ENCODE assay signal across 8 cellular contexts in the genomic region with DNA sequence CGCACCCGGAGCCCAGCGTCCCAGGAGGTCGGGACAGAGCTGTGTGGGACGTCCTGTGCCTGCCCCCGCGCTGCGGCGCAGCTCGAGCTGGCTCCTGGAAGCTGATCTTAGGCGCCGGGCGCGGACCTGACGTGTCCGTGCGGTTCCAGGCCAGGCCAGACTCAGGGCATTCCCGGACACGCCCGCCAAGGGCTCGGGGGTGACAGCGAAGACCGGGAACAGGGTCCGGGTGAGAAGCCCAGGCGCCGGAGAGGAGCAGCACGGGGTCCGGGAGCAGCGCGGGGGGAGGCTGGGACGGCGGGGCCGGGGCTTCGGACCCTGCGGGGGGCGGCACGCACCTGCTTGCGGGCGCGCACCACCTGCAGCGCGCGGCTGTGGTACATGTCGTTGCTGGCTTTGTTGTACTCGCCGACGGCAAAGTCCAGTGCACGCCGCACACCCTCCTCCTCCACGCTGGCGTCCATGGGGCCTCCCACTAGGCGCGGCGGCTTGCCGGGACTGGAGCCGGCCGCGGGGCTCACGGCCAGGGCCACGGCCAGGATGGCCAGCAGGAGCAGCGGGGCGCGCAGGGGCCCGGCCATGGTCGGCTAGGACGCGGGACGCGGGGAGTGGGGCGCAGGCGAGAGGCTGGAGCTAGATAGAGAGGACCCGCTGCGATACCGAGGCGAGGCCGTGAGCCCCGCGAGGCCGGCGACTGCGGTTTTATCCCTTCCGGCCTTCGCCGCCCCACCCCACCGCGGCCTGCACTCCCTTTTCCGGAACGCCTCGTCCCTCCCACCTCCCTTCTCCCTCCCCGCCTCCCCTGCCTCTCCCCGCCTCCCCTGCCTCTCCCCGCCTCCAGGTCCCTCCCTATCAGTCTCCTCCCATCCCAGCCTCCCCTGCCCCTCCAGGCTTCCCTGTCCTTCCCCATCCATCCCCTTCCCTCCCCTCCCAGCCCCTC. TPM values are rescaled to one million over a fixed set of nuclear protein-coding genes. Genes with fewer than 3 reads are reported as not detected.
DNase-seq lines count a peak whose midpoint lies in the region; ATAC-seq and TF ChIP-seq lines count a peak whose summit lies in the region.

A gene with protein sequence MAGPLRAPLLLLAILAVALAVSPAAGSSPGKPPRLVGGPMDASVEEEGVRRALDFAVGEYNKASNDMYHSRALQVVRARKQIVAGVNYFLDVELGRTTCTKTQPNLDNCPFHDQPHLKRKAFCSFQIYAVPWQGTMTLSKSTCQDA (minus strand): TSS at position 674 of the 940 bp plus-strand sequence. CDS start 93 bp downstream, at position 581.

- intact Hi-C loops in ascending aorta (cut with DNase I) = loop anchor here (1.0 to 10.0 kb wide), 6 partner anchors 14 to 1897 kb away; a partner anchor contains a TSS
- intact Hi-C loops in left ventricle myocardium superior (cut with micrococcal nuclease) = no loop called here

- H3K9me3 ChIP-seq in ascending aorta = no peaks in the 10 kb centered on the region
- H3K9me3 ChIP-seq in parathyroid adenoma (ENCODE audit: control insufficient read depth, low read length) = no peaks in the 10 kb centered on the region

- peaks cover 10 to 22% of the 10 kb centered on the region in 2 donors for H3K4me1 ChIP-seq in ascending aorta
- H3K4me1 ChIP-seq in parathyroid adenoma = peaks cover 7% of the 10 kb centered on the region

- no peak within 1 kb of the TSS for H3K9ac ChIP-seq in parathyroid adenoma

- no peaks in the 10 kb centered on the region for H3K79me2 ChIP-seq in parathyroid adenoma

- H2AFZ ChIP-seq in parathyroid adenoma = peak within 1 kb of the TSS; percentile 99

- peak within 1 kb of the TSS; percentile 61 for H3K4me2 ChIP-seq in parathyroid adenoma (ENCODE audit: low read length)

- H3K27ac ChIP-seq in ascending aorta (peak within 1 kb of the TSS; percentile 91 to 99), parathyroid adenoma (peak within 1 kb of the TSS; percentile 80)

- H3K4me3 ChIP-seq in ascending aorta = peak within 1 kb of the TSS; percentile 89 to 94
- peak within 1 kb of the TSS; percentile 51 for H3K4me3 ChIP-seq in parathyroid adenoma (ENCODE audit: low read depth, low read length)

- TF ChIP-seq CTCF in ascending aorta (IDR thresholded peaks at IDR 0.05) = peak in 1 of 3 experiments; percentile 9
- TF ChIP-seq CTCF in parathyroid adenoma (IDR thresholded peaks at IDR 0.05) = no peak

- ATAC-seq in GM19324 (IDR thresholded peaks at IDR 0.05; ENCODE audit: low FRiP score, unreplicated experiment) (peak; percentile 61), HG03442 (IDR thresholded peaks at IDR 0.05; ENCODE audit: unreplicated experiment) (peak; percentile 70), left ventricle myocardium superior (peak; percentile 86), GM18520 (IDR thresholded peaks at IDR 0.05; ENCODE audit: unreplicated experiment) (no peak)

- DNase-seq in COLO829 (ENCODE audit: low spot score) (peak; percentile 94), NCI-H526 (lab: John Stamatoyannopoulos, UW) (peak; percentile 55 to 94), ascending aorta (ENCODE audit: low spot score in 2 of 2) (peak; percentile 55 to 93), left ventricle myocardium superior (peak; percentile 95)

- H3K36me3 ChIP-seq in ascending aorta (peaks cover 18 to 26% of the 10 kb centered on the region in 2 donors), parathyroid adenoma (ENCODE audit: control insufficient read depth, insufficient read depth, low read length) (no peaks in the 10 kb centered on the region)

- H3K27me3 ChIP-seq in ascending aorta (no peaks in the 10 kb centered on the region), parathyroid adenoma (ENCODE audit: control insufficient read depth, insufficient read depth, low read length) (no peaks in the 10 kb centered on the region)

RNA-seq across cellular contexts. Expression of the gene that starts here (rescaled TPM):
- total RNA-seq in ascending aorta (2,609 TPM), left ventricle myocardium superior (887 TPM)
